ENCODE assay signal across 1 cellular context in the genomic region with DNA sequence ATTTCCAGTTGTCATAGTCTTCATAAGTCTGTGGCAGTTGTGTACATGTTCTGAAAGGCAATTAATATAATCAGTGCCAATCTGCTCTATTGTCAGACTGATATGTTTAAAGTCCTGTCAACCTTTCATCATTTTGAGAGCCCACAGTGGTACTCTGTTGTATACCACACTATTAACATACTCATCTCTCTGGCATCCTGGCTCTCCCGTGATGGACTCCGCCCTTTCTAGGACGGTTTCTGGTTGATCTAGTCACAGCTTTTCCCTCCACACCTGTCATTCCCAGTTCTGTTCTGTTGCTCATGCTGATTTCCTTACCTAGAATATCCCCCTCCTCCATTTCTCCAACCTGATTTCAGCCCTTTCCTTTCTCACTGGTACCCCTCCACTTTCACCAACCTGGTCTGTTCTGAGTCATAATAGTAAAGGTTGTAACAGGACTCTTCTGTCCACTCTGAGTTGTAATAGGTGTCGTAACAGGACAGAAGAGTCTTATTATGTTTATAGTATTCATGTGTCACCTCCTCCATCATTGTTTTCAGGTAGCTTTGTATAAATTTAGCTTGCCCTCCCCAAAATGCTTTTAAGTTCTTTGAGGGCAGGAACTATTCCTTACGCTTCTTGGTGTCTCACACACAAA.
TF ChIP-seq lines count a peak whose summit lies in the region.

No MANE protein-coding gene starts in this region.

TF ChIP-seq in WTC11, 78 proteins besides CTCF, POLR2A, EP300 and RAD21:
- no peak for TF ChIP-seq ZMAT4 (CRISPR knock-in tag; IDR thresholded peaks at IDR 0.05)
- TF ChIP-seq FOXJ3 (CRISPR knock-in tag; IDR thresholded peaks at IDR 0.05; ENCODE audit: borderline replicate concordance), result no peak
- no peak for TF ChIP-seq TP53 (CRISPR knock-in tag; IDR thresholded peaks at IDR 0.05)
- TF ChIP-seq ELF4 (CRISPR knock-in tag; IDR thresholded peaks at IDR 0.05; ENCODE audit: low read depth), result no peak
- TF ChIP-seq SP1 (CRISPR knock-in tag; conservative IDR thresholded peaks at IDR 0.05), result no peak
- TF ChIP-seq CREB1 (CRISPR knock-in tag; IDR thresholded peaks at IDR 0.05), result no peak
- TF ChIP-seq, protein P1, sequence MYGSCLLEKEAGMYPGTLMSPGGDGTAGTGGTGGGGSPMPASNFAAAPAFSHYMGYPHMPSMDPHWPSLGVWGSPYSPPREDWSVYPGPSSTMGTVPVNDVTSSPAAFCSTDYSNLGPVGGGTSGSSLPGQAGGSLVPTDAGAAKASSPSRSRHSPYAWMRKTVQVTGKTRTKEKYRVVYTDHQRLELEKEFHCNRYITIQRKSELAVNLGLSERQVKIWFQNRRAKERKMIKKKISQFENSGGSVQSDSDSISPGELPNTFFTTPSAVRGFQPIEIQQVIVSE (CRISPR knock-in tag; IDR thresholded peaks at IDR 0.05; ENCODE audit: borderline replicate concordance), result no peak
- TF ChIP-seq AR (CRISPR knock-in tag; IDR thresholded peaks at IDR 0.05), result no peak
- TF ChIP-seq ZNF423 (CRISPR knock-in tag; IDR thresholded peaks at IDR 0.05), result no peak
- TF ChIP-seq TCF7 (CRISPR knock-in tag; IDR thresholded peaks at IDR 0.05; ENCODE audit: low read depth), result no peak
- no peak for TF ChIP-seq ATF1 (CRISPR knock-in tag; IDR thresholded peaks at IDR 0.05)
- TF ChIP-seq CBFB (CRISPR knock-in tag; IDR thresholded peaks at IDR 0.05; ENCODE audit: low read depth), result no peak
